ENCODE assay signal across 9 cellular contexts in genomic region chr20:51400051-51400926, GRCh38.
DNase-seq lines count a peak whose midpoint lies in the region; ATAC-seq, FAIRE-seq and TF ChIP-seq lines count a peak whose summit lies in the region.
"Had no signal": no experiment of that assay in that cellular context is flagged by ENCODE, and none has a peak within 500 bp of the region (broad histone marks: within the 10 kb centered on the region; RNA-seq: fewer than 3 reads in every experiment).

No MANE protein-coding gene starts in this region.

- FAIRE-seq in RCC 7860 (lab: Jason Lieb, UNC): no peak

- H3K36me3 Mint-ChIP-seq in WTC11 (no peaks in the 10 kb centered on the region), nephron progenitor cell (ENCODE audit: low read depth) (no peaks in the 10 kb centered on the region)

- CTCF ChIA-PET in WTC11 (lab: Charles Lee): no interaction called here

- POLR2A ChIA-PET in WTC11 (lab: Charles Lee): no interaction called here

- TF ChIP-seq CTCF in WTC11 (IDR thresholded peaks at IDR 0.05) (no peak), nephron progenitor cell (IDR thresholded peaks at IDR 0.05) (no peak)

- H3K4me1 Mint-ChIP-seq in WTC11 (peaks cover 20% of the 10 kb centered on the region), nephron progenitor cell (peaks cover 20% of the 10 kb centered on the region)

- peak; percentile 76 to 80 for DNase-seq in activated CD4-positive, alpha-beta T cell treated with anti-CD3 and anti-CD28 coated beads, Interleukin-2, amount 50 U/mL, for 48 hours
- DNase-seq in medulla oblongata (ENCODE audit: extremely low spot score) (peak; percentile 62), DMS 273 (lab: John Stamatoyannopoulos, UW; ENCODE audit: unreplicated experiment) (no peak), WTC11 (ENCODE audit: low spot score) (no peak), RCC 7860 (ENCODE audit: low spot score) (no peak), nephron progenitor cell (no peak)
- DNase-seq: left cardiac atrium had no signal

- ATAC-seq in GM19328 (IDR thresholded peaks at IDR 0.05; ENCODE audit: unreplicated experiment): peak; percentile 63
- ATAC-seq in HG03196 (IDR thresholded peaks at IDR 0.05; ENCODE audit: unreplicated experiment): peak; percentile 66
- ATAC-seq in WTC11: no peak

- H3K27me3 Mint-ChIP-seq in WTC11 (ENCODE audit: low read depth) (no peaks in the 10 kb centered on the region), nephron progenitor cell (ENCODE audit: low read depth, poor library complexity) (peaks cover 6% of the 10 kb centered on the region)

- H3K9me3 Mint-ChIP-seq in WTC11: no peaks in the 10 kb centered on the region
- H3K9me3 Mint-ChIP-seq in nephron progenitor cell: no peaks in the 10 kb centered on the region

- H3K27ac Mint-ChIP-seq in WTC11: no peak overlapping the region
- H3K27ac Mint-ChIP-seq in nephron progenitor cell: no peak overlapping the region

- H3K4me3 Mint-ChIP-seq in WTC11 (no peak overlapping the region), nephron progenitor cell (no peak overlapping the region)

TF ChIP-seq in WTC11, 78 proteins besides CTCF, POLR2A, EP300 and RAD21:
- TF ChIP-seq ZNF317 (CRISPR knock-in tag; IDR thresholded peaks at IDR 0.05; ENCODE audit: borderline replicate concordance, low read depth): no peak
- no peak for TF ChIP-seq CBFB (CRISPR knock-in tag; IDR thresholded peaks at IDR 0.05; ENCODE audit: low read depth)
- TF ChIP-seq, protein P1, sequence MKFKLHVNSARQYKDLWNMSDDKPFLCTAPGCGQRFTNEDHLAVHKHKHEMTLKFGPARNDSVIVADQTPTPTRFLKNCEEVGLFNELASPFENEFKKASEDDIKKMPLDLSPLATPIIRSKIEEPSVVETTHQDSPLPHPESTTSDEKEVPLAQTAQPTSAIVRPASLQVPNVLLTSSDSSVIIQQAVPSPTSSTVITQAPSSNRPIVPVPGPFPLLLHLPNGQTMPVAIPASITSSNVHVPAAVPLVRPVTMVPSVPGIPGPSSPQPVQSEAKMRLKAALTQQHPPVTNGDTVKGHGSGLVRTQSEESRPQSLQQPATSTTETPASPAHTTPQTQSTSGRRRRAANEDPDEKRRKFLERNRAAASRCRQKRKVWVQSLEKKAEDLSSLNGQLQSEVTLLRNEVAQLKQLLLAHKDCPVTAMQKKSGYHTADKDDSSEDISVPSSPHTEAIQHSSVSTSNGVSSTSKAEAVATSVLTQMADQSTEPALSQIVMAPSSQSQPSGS (CRISPR knock-in tag; IDR thresholded peaks at IDR 0.05; ENCODE audit: borderline replicate concordance, low read depth): no peak

Comparison
In these comparisons a context has a peak if more than half of its experiments do, and no peak if none do; other contexts are left out.
1. DNase-seq: peak in activated CD4-positive, alpha-beta T cell treated with anti-CD3 and anti-CD28 coated beads, Interleukin-2, amount 50 U/mL, for 48 hours (2 of 2) and medulla oblongata (single experiment); none in DMS 273 (single experiment), WTC11 (single experiment), RCC 7860 (single experiment) and nephron progenitor cell (single experiment).